Comparison of ENCODE assay signal across 29 cellular contexts in genomic region chr14:102238131-102238530, GRCh38.
"Had no signal": no experiment of that assay in that cellular context is flagged by ENCODE, and none has a peak within 500 bp of the region (broad histone marks: within the 10 kb centered on the region; RNA-seq: fewer than 3 reads in every experiment).

No MANE protein-coding gene starts in this region.

- ATAC-seq: body of pancreas; mucosa of descending colon; pancreas; sciatic nerve; stimulated activated memory B cell treated with anti-CD40 and anti-IgM and Interleukin-4, amounts not matched to agents 10 μg/mL and 1 μg/mL and 100 μg/mL, for 72 hours; stimulated activated naive CD8-positive, alpha-beta T cell treated with anti-CD3 and anti-CD28 coated beads, Interleukin-15, amount 100 ng/mL, for 72 hours; T-helper 17 cell had no signal

- H3K27ac ChIP-seq: body of pancreas, left ventricle myocardium inferior, pancreas, prostate gland, upper lobe of left lung, vagina had no signal

- DNase-seq: activated CD4-positive, alpha-beta memory T cell treated with anti-CD3 and anti-CD28 coated beads for 36 hours; activated CD4-positive, alpha-beta T cell treated with anti-CD3 and anti-CD28 coated beads, Interleukin-2, amount 10 ng/mL, durations not matched to agents 24 days and 14 days; activated CD4-positive, CD25-positive, alpha-beta regulatory T cell treated with anti-CD3 and anti-CD28 coated beads, Interleukin-2, amount 50 U/mL, for 72 hours; activated CD8-positive, alpha-beta memory T cell treated with anti-CD3 and anti-CD28 coated beads, Interleukin-2, amount 50 U/mL, for 48 hours; activated gamma-delta T cell; activated naive CD4-positive, alpha-beta T cell treated with anti-CD3 and anti-CD28 coated beads, Interleukin-2, amount 10 ng/mL, durations not matched to agents 7 days and 5 days; activated naive CD8-positive, alpha-beta T cell treated with anti-CD3 and anti-CD28 coated beads, Interleukin-2, amount 10 ng/mL, durations not matched to agents 7 days and 5 days; activated T-cell treated with anti-CD3 and anti-CD28 coated beads, Interleukin-2, amount 50 U/mL, for 24 hours; body of pancreas; dermis blood vessel endothelial cell; effector CD4-positive, alpha-beta T cell; left ventricle myocardium inferior; mucosa of descending colon; pancreas; retina; stimulated activated CD4-positive, alpha-beta T cell treated with anti-CD3 and anti-CD28 coated beads, Interleukin-1b, Interleukin-23, amount 100 ng/mL, for 48 hours; stimulated activated CD4-positive, alpha-beta T cell treated with anti-CD3 and anti-CD28 coated beads, Interleukin-4, amount 100 ng/mL, for 4 hours; stimulated activated CD8-positive, alpha-beta memory T cell treated with anti-CD3 and anti-CD28 coated beads, Interleukin-4, amount 100 ng/mL, for 48 hours; stimulated activated naive CD8-positive, alpha-beta T cell treated with anti-CD3 and anti-CD28 coated beads, Interleukin-15, amount 100 ng/mL, for 72 hours; substantia nigra; T-helper 17 cell; T1000; upper lobe of left lung had no signal

- H3K4me2 ChIP-seq: smooth muscle cell had no signal

- H3K9me3 ChIP-seq: body of pancreas, left ventricle myocardium inferior, mucosa of descending colon, pancreas, prostate gland, upper lobe of left lung, vagina had no signal

- H3K4me3 ChIP-seq: body of pancreas, left ventricle myocardium inferior, lung, mucosa of descending colon, pancreas, prostate gland, smooth muscle cell, upper lobe of left lung, vagina had no signal

- H3K4me1 ChIP-seq: pancreas, prostate gland, vagina had no signal

- H3K36me3 ChIP-seq: left ventricle myocardium inferior, prostate gland, upper lobe of left lung, vagina had no signal

- H3K27me3 ChIP-seq: body of pancreas, pancreas, upper lobe of left lung, vagina had no signal
